In genomic region chr18:6741786-6742185, GRCh38 we compare ENCODE assay signal across 20 cellular contexts. TPM values are rescaled to one million over a fixed set of nuclear protein-coding genes. Genes with fewer than 3 reads are reported as not detected.
DNase-seq lines count a peak whose midpoint lies in the region; ATAC-seq and TF ChIP-seq lines count a peak whose summit lies in the region.
"Had no signal": no experiment of that assay in that cellular context is flagged by ENCODE, and none has a peak within 500 bp of the region (broad histone marks: within the 10 kb centered on the region; RNA-seq: fewer than 3 reads in every experiment).

No MANE protein-coding gene starts in this region.

- peak overlapping the region; percentile 42 for H3K27ac ChIP-seq in AG04450 (ENCODE audit: low read depth, low read length)
- H3K27ac ChIP-seq in mesodermal cell (ENCODE audit: low read depth, low read length, severe bottlenecking), result peak overlapping the region; percentile 66
- peak overlapping the region in 7 of 8 donors; percentile 44 to 72 (median 57) for H3K27ac ChIP-seq in spleen
- H3K27ac ChIP-seq: KMS-11 had no signal

- H3K36me3 ChIP-seq in mesodermal cell (ENCODE audit: control insufficient read depth, insufficient read depth, low read length) (no peaks in the 10 kb centered on the region), spleen (no peaks in the 10 kb centered on the region)

- TF ChIP-seq POLR2A in spleen (IDR thresholded peaks at IDR 0.05), result no peak

- no peak for ATAC-seq in HG03159 (IDR thresholded peaks at IDR 0.05; ENCODE audit: unreplicated experiment)
- ATAC-seq in HG02981 (IDR thresholded peaks at IDR 0.05; ENCODE audit: unreplicated experiment), result no peak
- ATAC-seq: CD8-positive, alpha-beta T cell had no signal

- DNase-seq in AG04450 (ENCODE audit: low read depth, low spot score) (no peak), MCF 10A (ENCODE audit: unreplicated experiment) (no peak), spleen (no peak), kidney tubule cell (ENCODE audit: low spot score) (no peak)
- DNase-seq in activated T-cell treated with anti-CD3 and anti-CD28 coated beads, Interleukin-2, amount 50 U/mL, for 48 hours, result no peak
- DNase-seq: activated CD4-positive, alpha-beta T cell treated with anti-CD3 and anti-CD28 coated beads, Interleukin-2, amount 10 ng/mL, durations not matched to agents 7 days and 5 days; activated naive CD4-positive, alpha-beta T cell treated with anti-CD3 and anti-CD28 coated beads for 36 hours; CD8-positive, alpha-beta T cell; DMS79 treated with DMSO at 0.1 percent for 48 hours; erythroblast; hippocampal formation; mucosa of descending colon; NCI-H1105; NCI-H2171; NCI-H748 treated with DMSO at 0.1 percent for 48 hours; occipital lobe had no signal

- no TSS peak for BruUV-seq in MCF 10A (replicated peaks; lab: Mats Ljungman, UMichigan)

- H3K4me1 ChIP-seq in mesodermal cell (ENCODE audit: control insufficient read depth, insufficient read depth, low read length, poor library complexity, severe bottlenecking) (peaks cover 42% of the 10 kb centered on the region), spleen (peaks cover 0 to 13% (median 2%) of the 10 kb centered on the region in 6 donors)

- no peaks in the 10 kb centered on the region for H3K27me3 Mint-ChIP-seq in MCF 10A (ENCODE audit: insufficient read depth, unreplicated experiment)
- H3K27me3 Mint-ChIP-seq: activated CD4-positive, alpha-beta T cell treated with anti-CD3 and anti-CD28 coated beads, Interleukin-2, amount 10 ng/mL, durations not matched to agents 7 days and 5 days had no signal

- WGBS in mesodermal cell (ENCODE audit: insufficient coverage in 2 of 2), 2 experiments, result 80 to 100% methylated on average over 1 of the region's 2 CpGs
- 79 to 92% (median 85%) methylated on average over 2 of the region's 2 CpGs for WGBS in spleen, 5 donors

- intact Hi-C loops in MCF 10A (cut with micrococcal nuclease), result loop anchor here (10.0 kb wide), 1 partner anchor 177 kb away; no protein-coding TSS in a partner anchor
- intact Hi-C loops in spleen (cut with DNase I; ENCODE audit: low total_unique reads), result no loop called here

- H3K9me3 ChIP-seq in AG04450 (ENCODE audit: control insufficient read depth, insufficient read depth, low read length) (no peaks in the 10 kb centered on the region), mesodermal cell (ENCODE audit: control insufficient read depth, low read length) (no peaks in the 10 kb centered on the region), spleen (no peaks in the 10 kb centered on the region)
- H3K9me3 ChIP-seq: mucosa of descending colon had no signal

- POLR2A ChIA-PET in AG04450 (lab: Yijun Ruan, JAX) (interaction anchor here (1.1 to 1.8 kb wide), 5 partner anchors 10 to 180 kb away, joined by 3 to 22 read pairs (median 4); partner anchors contain the start of gene ARHGAP28), MCF 10A (lab: Yijun Ruan, JAX) (interaction anchor here (1.0 to 1.7 kb wide), 3 partner anchors 11 to 177 kb away, joined by 3 to 18 read pairs (median 4); partner anchors contain the start of gene ARHGAP28)

- H3K4me1 Mint-ChIP-seq in MCF 10A (ENCODE audit: insufficient read depth, unreplicated experiment), result peaks cover 37% of the 10 kb centered on the region
- H3K4me1 Mint-ChIP-seq: activated CD4-positive, alpha-beta T cell treated with anti-CD3 and anti-CD28 coated beads, Interleukin-2, amount 10 ng/mL, durations not matched to agents 7 days and 5 days had no signal

- H3K27ac Mint-ChIP-seq in MCF 10A (ENCODE audit: low read depth, unreplicated experiment), result peak overlapping the region; percentile 64
- H3K27ac Mint-ChIP-seq: activated CD4-positive, alpha-beta T cell treated with anti-CD3 and anti-CD28 coated beads, Interleukin-2, amount 10 ng/mL, durations not matched to agents 7 days and 5 days; activated naive CD4-positive, alpha-beta T cell treated with anti-CD3 and anti-CD28 coated beads for 36 hours; CD8-positive, alpha-beta T cell had no signal

- H3K4me3 Mint-ChIP-seq in MCF 10A (ENCODE audit: unreplicated experiment), result no peak overlapping the region
- H3K4me3 Mint-ChIP-seq: activated CD4-positive, alpha-beta T cell treated with anti-CD3 and anti-CD28 coated beads, Interleukin-2, amount 10 ng/mL, durations not matched to agents 7 days and 5 days; activated naive CD4-positive, alpha-beta T cell treated with anti-CD3 and anti-CD28 coated beads for 36 hours; CD8-positive, alpha-beta T cell had no signal

- H3K27me3 ChIP-seq in AG04450 (ENCODE audit: control insufficient read depth, insufficient read depth, low read length) (no peaks in the 10 kb centered on the region), spleen (replicated peaks in 1 of 7) (no peaks in the 10 kb centered on the region)

- no peak for TF ChIP-seq CTCF in AG04450 (IDR thresholded peaks at IDR 0.05; ENCODE audit: low read depth, low read length)
- no peak for TF ChIP-seq CTCF in MCF 10A (IDR thresholded peaks at IDR 0.05; ENCODE audit: unreplicated experiment)
- no peak for TF ChIP-seq CTCF in spleen (IDR thresholded peaks at IDR 0.05 in 8 of 11, conservative IDR thresholded peaks at IDR 0.05 in 3 of 11)

- H3K4me3 ChIP-seq in AG04450 (ENCODE audit: low read depth, low read length) (no peak overlapping the region), mesodermal cell (ENCODE audit: extremely low read depth, insufficient read depth, low read length, poor library complexity, severe bottlenecking) (no peak overlapping the region), spleen (no peak overlapping the region)
- H3K4me3 ChIP-seq: mucosa of descending colon had no signal

- no peaks in the 10 kb centered on the region for H3K36me3 Mint-ChIP-seq in MCF 10A (ENCODE audit: insufficient read depth, unreplicated experiment)
- H3K36me3 Mint-ChIP-seq: CD8-positive, alpha-beta T cell had no signal

- CTCF ChIA-PET in AG04450 (lab: Charles Lee), result interaction anchor here (0.6 to 1.3 kb wide), 5 partner anchors 10 to 293 kb away, joined by 3 to 6 read pairs (median 4); no protein-coding TSS in a partner anchor
- CTCF ChIA-PET in MCF 10A (lab: Yijun Ruan, JAX), result interaction anchor here (0.5 to 2.5 kb wide), 5 partner anchors 10 to 380 kb away, joined by 3 to 7 read pairs (median 3); partner anchors contain the start of gene ARHGAP28

- no peaks in the 10 kb centered on the region for H3K9me3 Mint-ChIP-seq in MCF 10A (ENCODE audit: unreplicated experiment)
- H3K9me3 Mint-ChIP-seq: activated CD4-positive, alpha-beta T cell treated with anti-CD3 and anti-CD28 coated beads, Interleukin-2, amount 10 ng/mL, durations not matched to agents 7 days and 5 days; activated naive CD4-positive, alpha-beta T cell treated with anti-CD3 and anti-CD28 coated beads for 36 hours; CD8-positive, alpha-beta T cell had no signal

RNA-seq across cellular contexts. Expression of gene ARHGAP28, which starts 12.3 kb away (rescaled TPM):
- polyA plus RNA-seq in AG04450 (2011; rRNA removed) (30.6 and 38.2 TPM in 2 replicates), spleen (10 to 100 TPM in 1 of 3 donors, 1 to 10 TPM in 2; 1.9 to 10.5 (median 2.6) TPM)
- polyA minus RNA-seq in AG04450 (2011; rRNA and poly(A)+ RNA removed), result 41.1 and 45.7 TPM in 2 replicates
- total RNA-seq in MCF 10A (2022) (1.9 and 3.0 TPM in 2 replicates), spleen (10 to 100 TPM; 13.8 to 78.3 (median 43.6) TPM)
- polyA plus RNA-seq in mesodermal cell (2013, experiment 1 of 2), result 44.4 TPM
- polyA plus RNA-seq in mesodermal cell (2013, experiment 2 of 2), result 56.6 TPM
- total RNA-seq: activated CD4-positive, alpha-beta T cell treated with anti-CD3 and anti-CD28 coated beads, Interleukin-2, amount 10 ng/mL, durations not matched to agents 7 days and 5 days; activated naive CD4-positive, alpha-beta T cell treated with anti-CD3 and anti-CD28 coated beads for 36 hours; CD8-positive, alpha-beta T cell had no signal
